In the genomic region with DNA sequence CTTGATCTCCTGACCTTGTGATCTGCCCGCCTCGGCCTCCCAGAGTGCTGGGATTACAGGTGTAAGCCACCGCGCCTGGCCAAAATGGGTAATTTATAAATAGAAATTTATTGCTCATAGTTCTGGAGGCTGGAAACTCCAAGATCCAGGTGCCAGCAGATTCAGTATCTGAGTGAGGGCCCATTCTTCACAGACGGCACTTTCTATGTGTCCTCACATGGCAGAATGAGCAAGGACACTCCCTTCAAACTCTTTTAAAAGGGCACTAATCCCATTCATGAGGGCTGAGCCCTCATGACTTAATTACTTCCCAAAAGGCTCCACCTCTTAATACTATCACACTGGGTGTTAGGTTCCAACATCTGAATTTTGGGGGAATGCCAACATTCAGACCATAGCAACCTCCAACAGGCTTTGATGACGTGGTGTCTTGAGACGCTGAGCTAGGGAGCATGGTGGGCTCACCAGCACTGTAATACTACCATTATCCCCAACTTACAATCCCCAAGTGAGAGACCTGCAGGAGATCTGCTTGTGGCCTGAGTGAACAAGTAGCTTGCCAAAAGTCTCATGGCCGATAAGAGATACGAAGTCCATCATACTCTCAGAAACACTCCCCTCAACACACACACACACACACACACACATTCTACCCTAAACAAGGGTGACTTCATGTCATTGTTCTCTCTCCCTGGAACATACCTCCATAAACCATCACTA, we compare ENCODE assay signal across 2 cellular contexts.
A peak's percentile ranks its signal among the peaks of the same experiment; 100 is the strongest.
TF ChIP-seq lines count a peak whose summit lies in the region.

No MANE protein-coding gene starts in this region.

TF ChIP-seq in HEK293, 187 proteins besides CTCF, POLR2A, EP300 and RAD21 (continues in another document):
- TF ChIP-seq, protein P1, sequence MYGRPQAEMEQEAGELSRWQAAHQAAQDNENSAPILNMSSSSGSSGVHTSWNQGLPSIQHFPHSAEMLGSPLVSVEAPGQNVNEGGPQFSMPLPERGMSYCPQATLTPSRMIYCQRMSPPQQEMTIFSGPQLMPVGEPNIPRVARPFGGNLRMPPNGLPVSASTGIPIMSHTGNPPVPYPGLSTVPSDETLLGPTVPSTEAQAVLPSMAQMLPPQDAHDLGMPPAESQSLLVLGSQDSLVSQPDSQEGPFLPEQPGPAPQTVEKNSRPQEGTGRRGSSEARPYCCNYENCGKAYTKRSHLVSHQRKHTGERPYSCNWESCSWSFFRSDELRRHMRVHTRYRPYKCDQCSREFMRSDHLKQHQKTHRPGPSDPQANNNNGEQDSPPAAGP (tag by site-specific recombination; IDR thresholded peaks at IDR 0.05) = no peak
- TF ChIP-seq KLF16 (tag by site-specific recombination; IDR thresholded peaks at IDR 0.05) (peak; percentile 64; the same call in 1 of the 2 replicates), ZNF169 (tag by site-specific recombination; IDR thresholded peaks at IDR 0.05) (peak; percentile 28; the same call in 1 of the 2 replicates), ZNF10 (tag by site-specific recombination; IDR thresholded peaks at IDR 0.05) (0 out of 2 replicates have a peak, but pooled peaks have one; percentile 25), ZNF600 (tag by site-specific recombination; IDR thresholded peaks at IDR 0.05) (0 out of 2 replicates have a peak, but pooled peaks have one; percentile 45), KLF1 (tag by site-specific recombination; IDR thresholded peaks at IDR 0.05) (peak; percentile 35), ZNF302 (tag by site-specific recombination; IDR thresholded peaks at IDR 0.05; ENCODE audit: low read depth) (no peak), ZNF239 (tag by site-specific recombination; IDR thresholded peaks at IDR 0.05) (0 out of 2 replicates have a peak, but pooled peaks have one; percentile 32), ZNF132 (tag by site-specific recombination; IDR thresholded peaks at IDR 0.05; ENCODE audit: borderline replicate concordance) (no peak), REPIN1 (tag by site-specific recombination; IDR thresholded peaks at IDR 0.05; ENCODE audit: low read depth) (no peak)
- TF ChIP-seq, protein P2, sequence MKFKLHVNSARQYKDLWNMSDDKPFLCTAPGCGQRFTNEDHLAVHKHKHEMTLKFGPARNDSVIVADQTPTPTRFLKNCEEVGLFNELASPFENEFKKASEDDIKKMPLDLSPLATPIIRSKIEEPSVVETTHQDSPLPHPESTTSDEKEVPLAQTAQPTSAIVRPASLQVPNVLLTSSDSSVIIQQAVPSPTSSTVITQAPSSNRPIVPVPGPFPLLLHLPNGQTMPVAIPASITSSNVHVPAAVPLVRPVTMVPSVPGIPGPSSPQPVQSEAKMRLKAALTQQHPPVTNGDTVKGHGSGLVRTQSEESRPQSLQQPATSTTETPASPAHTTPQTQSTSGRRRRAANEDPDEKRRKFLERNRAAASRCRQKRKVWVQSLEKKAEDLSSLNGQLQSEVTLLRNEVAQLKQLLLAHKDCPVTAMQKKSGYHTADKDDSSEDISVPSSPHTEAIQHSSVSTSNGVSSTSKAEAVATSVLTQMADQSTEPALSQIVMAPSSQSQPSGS (tag by site-specific recombination; IDR thresholded peaks at IDR 0.05; ENCODE audit: low read depth) = peak; percentile 58
- TF ChIP-seq, protein P3, sequence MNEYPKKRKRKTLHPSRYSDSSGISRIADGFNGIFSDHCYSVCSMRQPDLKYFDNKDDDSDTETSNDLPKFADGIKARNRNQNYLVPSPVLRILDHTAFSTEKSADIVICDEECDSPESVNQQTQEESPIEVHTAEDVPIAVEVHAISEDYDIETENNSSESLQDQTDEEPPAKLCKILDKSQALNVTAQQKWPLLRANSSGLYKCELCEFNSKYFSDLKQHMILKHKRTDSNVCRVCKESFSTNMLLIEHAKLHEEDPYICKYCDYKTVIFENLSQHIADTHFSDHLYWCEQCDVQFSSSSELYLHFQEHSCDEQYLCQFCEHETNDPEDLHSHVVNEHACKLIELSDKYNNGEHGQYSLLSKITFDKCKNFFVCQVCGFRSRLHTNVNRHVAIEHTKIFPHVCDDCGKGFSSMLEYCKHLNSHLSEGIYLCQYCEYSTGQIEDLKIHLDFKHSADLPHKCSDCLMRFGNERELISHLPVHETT (tag by site-specific recombination; IDR thresholded peaks at IDR 0.05) = peak; percentile 65; the same call in 1 of the 2 replicates
- TF ChIP-seq, protein P4, sequence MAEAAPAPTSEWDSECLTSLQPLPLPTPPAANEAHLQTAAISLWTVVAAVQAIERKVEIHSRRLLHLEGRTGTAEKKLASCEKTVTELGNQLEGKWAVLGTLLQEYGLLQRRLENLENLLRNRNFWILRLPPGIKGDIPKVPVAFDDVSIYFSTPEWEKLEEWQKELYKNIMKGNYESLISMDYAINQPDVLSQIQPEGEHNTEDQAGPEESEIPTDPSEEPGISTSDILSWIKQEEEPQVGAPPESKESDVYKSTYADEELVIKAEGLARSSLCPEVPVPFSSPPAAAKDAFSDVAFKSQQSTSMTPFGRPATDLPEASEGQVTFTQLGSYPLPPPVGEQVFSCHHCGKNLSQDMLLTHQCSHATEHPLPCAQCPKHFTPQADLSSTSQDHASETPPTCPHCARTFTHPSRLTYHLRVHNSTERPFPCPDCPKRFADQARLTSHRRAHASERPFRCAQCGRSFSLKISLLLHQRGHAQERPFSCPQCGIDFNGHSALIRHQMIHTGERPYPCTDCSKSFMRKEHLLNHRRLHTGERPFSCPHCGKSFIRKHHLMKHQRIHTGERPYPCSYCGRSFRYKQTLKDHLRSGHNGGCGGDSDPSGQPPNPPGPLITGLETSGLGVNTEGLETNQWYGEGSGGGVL (tag by site-specific recombination; IDR thresholded peaks at IDR 0.05) = peak; percentile 70
- TF ChIP-seq, protein P5, sequence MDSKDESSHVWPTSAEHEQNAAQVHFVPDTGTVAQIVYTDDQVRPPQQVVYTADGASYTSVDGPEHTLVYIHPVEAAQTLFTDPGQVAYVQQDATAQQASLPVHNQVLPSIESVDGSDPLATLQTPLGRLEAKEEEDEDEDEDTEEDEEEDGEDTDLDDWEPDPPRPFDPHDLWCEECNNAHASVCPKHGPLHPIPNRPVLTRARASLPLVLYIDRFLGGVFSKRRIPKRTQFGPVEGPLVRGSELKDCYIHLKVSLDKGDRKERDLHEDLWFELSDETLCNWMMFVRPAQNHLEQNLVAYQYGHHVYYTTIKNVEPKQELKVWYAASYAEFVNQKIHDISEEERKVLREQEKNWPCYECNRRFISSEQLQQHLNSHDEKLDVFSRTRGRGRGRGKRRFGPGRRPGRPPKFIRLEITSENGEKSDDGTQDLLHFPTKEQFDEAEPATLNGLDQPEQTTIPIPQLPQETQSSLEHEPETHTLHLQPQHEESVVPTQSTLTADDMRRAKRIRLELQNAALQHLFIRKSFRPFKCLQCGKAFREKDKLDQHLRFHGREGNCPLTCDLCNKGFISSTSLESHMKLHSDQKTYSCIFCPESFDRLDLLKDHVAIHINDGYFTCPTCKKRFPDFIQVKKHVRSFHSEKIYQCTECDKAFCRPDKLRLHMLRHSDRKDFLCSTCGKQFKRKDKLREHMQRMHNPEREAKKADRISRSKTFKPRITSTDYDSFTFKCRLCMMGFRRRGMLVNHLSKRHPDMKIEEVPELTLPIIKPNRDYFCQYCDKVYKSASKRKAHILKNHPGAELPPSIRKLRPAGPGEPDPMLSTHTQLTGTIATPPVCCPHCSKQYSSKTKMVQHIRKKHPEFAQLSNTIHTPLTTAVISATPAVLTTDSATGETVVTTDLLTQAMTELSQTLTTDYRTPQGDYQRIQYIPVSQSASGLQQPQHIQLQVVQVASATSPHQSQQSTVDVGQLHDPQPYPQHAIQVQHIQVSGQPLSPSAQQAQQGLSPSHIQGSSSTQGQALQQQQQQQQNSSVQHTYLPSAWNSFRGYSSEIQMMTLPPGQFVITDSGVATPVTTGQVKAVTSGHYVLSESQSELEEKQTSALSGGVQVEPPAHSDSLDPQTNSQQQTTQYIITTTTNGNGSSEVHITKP (tag by site-specific recombination; IDR thresholded peaks at IDR 0.05) = peak; percentile 70

TF ChIP-seq in HepG2, 621 proteins besides CTCF, POLR2A, EP300 and RAD21:
- TF ChIP-seq ZNF264 (CRISPR knock-in tag; IDR thresholded peaks at IDR 0.05) = peak; percentile 41; the same call in 1 of the 2 replicates
- TF ChIP-seq, protein P6, sequence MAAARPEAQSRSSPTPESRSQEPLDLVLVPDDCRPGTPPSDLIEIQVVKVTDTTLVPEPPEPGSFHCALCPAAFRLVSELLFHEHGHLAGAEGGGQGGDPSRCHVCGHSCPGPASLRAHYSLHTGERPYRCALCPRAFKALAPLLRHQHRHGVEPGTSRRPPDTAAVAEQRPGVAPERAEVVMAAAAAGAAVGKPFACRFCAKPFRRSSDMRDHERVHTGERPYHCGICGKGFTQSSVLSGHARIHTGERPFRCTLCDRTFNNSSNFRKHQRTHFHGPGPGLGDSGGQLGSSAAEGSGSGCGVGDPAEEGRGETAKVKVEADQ (CRISPR knock-in tag; IDR thresholded peaks at IDR 0.05; ENCODE audit: borderline replicate concordance) = no peak
- TF ChIP-seq PAF1 (CRISPR knock-in tag; IDR thresholded peaks at IDR 0.05) = no peak
- no peak for TF ChIP-seq ATM (IDR thresholded peaks at IDR 0.05; ENCODE audit: borderline replicate concordance)
- TF ChIP-seq ZNF558 (CRISPR knock-in tag; IDR thresholded peaks at IDR 0.05; ENCODE audit: borderline replicate concordance) = no peak
- no peak for TF ChIP-seq ZNF720 (CRISPR knock-in tag; IDR thresholded peaks at IDR 0.05)
- TF ChIP-seq ATF7 (IDR thresholded peaks at IDR 0.05) = 0 out of 2 replicates have a peak, but pooled peaks have one; percentile 12
- no peak for TF ChIP-seq ATF7 (CRISPR knock-in tag; IDR thresholded peaks at IDR 0.05)
